In genomic region chr5:107812570-107813141, GRCh38 we compare ENCODE assay signal across 10 cellular contexts.
DNase-seq lines count a peak whose midpoint lies in the region; ATAC-seq, FAIRE-seq and TF ChIP-seq lines count a peak whose summit lies in the region.
"Had no signal": no experiment of that assay in that cellular context is flagged by ENCODE, and none has a peak within 500 bp of the region (broad histone marks: within the 10 kb centered on the region; RNA-seq: fewer than 3 reads in every experiment).

No MANE protein-coding gene starts in this region.

- H3K4me3 Mint-ChIP-seq in progenitor cell of endocrine pancreas (ENCODE audit: low read depth) = no peak overlapping the region

- TF ChIP-seq CTCF in hepatocyte (IDR thresholded peaks at IDR 0.05; ENCODE audit: poor library complexity) (no peak), D721Med (IDR thresholded peaks at IDR 0.05; ENCODE audit: insufficient read depth, missing control alignments) (no peak), progenitor cell of endocrine pancreas (IDR thresholded peaks at IDR 0.05; ENCODE audit: unreplicated experiment) (no peak)

- H3K27me3 ChIP-seq in hepatocyte = no peaks in the 10 kb centered on the region
- H3K27me3 ChIP-seq: BLaER1 had no signal

- no peak overlapping the region for H3K4me3 ChIP-seq in hepatocyte
- H3K4me3 ChIP-seq: BLaER1 had no signal

- 86% methylated on average over 8 of the region's 8 CpGs for WGBS in hepatocyte (ENCODE audit: low lambda C conversion rate, missing lambda C conversion rate)

- no peaks in the 10 kb centered on the region for H3K9me3 Mint-ChIP-seq in progenitor cell of endocrine pancreas (ENCODE audit: low read depth)

- no peaks in the 10 kb centered on the region for H3K79me2 ChIP-seq in hepatocyte

- H3K27ac Mint-ChIP-seq in progenitor cell of endocrine pancreas = no peak overlapping the region

- ATAC-seq in GM19455 (IDR thresholded peaks at IDR 0.05; ENCODE audit: unreplicated experiment) (peak; percentile 81), HG03342 (IDR thresholded peaks at IDR 0.05; ENCODE audit: unreplicated experiment) (peak; percentile 85)

- no peak for FAIRE-seq in D721Med (lab: Jason Lieb, UNC)

- peaks cover 18% of the 10 kb centered on the region for H3K4me1 Mint-ChIP-seq in progenitor cell of endocrine pancreas (ENCODE audit: low read depth)

- H2AFZ ChIP-seq in hepatocyte = no peak overlapping the region

- peaks cover 6% of the 10 kb centered on the region for H3K4me1 ChIP-seq in hepatocyte (ENCODE audit: insufficient read depth)

- DNase-seq in AG08395 (ENCODE audit: low spot score) (peak; percentile 82), brain pericyte (ENCODE audit: low read depth, low spot score) (peak; percentile 15), hepatocyte (ENCODE audit: low spot score) (no peak), D721Med (ENCODE audit: insufficient read length, low spot score) (no peak), progenitor cell of endocrine pancreas (ENCODE audit: low spot score, unreplicated experiment) (no peak)
- DNase-seq in activated CD4-positive, CD25-positive, alpha-beta regulatory T cell treated with anti-CD3 and anti-CD28 coated beads, Interleukin-2, amount 50 U/mL, for 72 hours = no peak
- DNase-seq: KG1 had no signal

- no peak overlapping the region for H3K27ac ChIP-seq in hepatocyte
- H3K27ac ChIP-seq: BLaER1 had no signal

- no peaks in the 10 kb centered on the region for H3K27me3 Mint-ChIP-seq in progenitor cell of endocrine pancreas

- H4K20me1 ChIP-seq in hepatocyte (ENCODE audit: insufficient read depth, poor library complexity, severe bottlenecking) = no peaks in the 10 kb centered on the region
- H4K20me1 ChIP-seq: BLaER1 had no signal

- no peaks in the 10 kb centered on the region for H3K36me3 Mint-ChIP-seq in progenitor cell of endocrine pancreas (ENCODE audit: insufficient read depth)

- no peak overlapping the region for H3K4me2 ChIP-seq in hepatocyte
- H3K4me2 ChIP-seq: BLaER1 had no signal

- H3K36me3 ChIP-seq in hepatocyte (replicated peaks; ENCODE audit: insufficient read depth, low read depth) = no peaks in the 10 kb centered on the region
- H3K36me3 ChIP-seq: BLaER1 had no signal

- no peaks in the 10 kb centered on the region for H3K9me2 ChIP-seq in hepatocyte (replicated peaks; ENCODE audit: insufficient read depth)

- H3K9me3 ChIP-seq in hepatocyte (ENCODE audit: low read depth) = no peaks in the 10 kb centered on the region
- H3K9me3 ChIP-seq: BLaER1 had no signal

Comparison
In these comparisons a context has a peak if more than half of its experiments do, and no peak if none do; other contexts are left out.
1. DNase-seq: peak in AG08395 (single experiment) and brain pericyte (single experiment); none in hepatocyte (single experiment), D721Med (single experiment), activated CD4-positive, CD25-positive, alpha-beta regulatory T cell treated with anti-CD3 and anti-CD28 coated beads, Interleukin-2, amount 50 U/mL, for 72 hours (single experiment) and progenitor cell of endocrine pancreas (single experiment).